8 cellular contexts compared by ENCODE assay signal in the genomic region with DNA sequence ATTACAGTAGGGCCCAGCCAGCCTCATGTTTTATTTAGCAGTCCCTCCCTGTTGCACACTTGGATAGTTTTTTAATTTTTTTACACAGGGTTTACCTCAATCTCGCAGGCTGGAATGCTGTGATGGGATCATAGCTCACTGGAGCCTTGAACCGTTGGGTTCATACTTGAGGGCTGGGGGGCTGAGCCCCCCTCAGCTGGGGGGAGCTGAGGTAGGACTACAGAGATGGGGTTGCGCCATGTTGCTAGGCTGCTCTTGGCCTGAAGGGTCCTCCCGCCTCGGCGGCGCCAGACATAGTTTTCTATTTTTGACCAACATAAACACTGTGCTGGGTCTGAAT.
DNase-seq lines count a peak whose midpoint lies in the region; ATAC-seq and TF ChIP-seq lines count a peak whose summit lies in the region.
"Not testable (repeated sequence)": the region's sequence is repeated elsewhere in the genome, so short reads cannot be mapped to it uniquely, and the experiment has no call there.

No MANE protein-coding gene starts in this region.

- not testable (repeated sequence) for H3K27me3 ChIP-seq in right atrium auricular region; neural cell (ENCODE audit: insufficient read depth, low read depth, low read length); tibial nerve

- H3K27me3 Mint-ChIP-seq in T-helper 17 cell, result not testable (repeated sequence)

- H2AFZ ChIP-seq in neural cell (ENCODE audit: low read depth, low read length), result peak overlapping the region; percentile 91

- not testable (repeated sequence) for H3F3A ChIP-seq in neural cell (ENCODE audit: insufficient read depth, low read length, poor library complexity, severe bottlenecking)

- not testable (repeated sequence) for H3K9me3 ChIP-seq in T-helper 17 cell (ENCODE audit: control insufficient read depth, low read length, poor library complexity, severe bottlenecking); right atrium auricular region; neural cell (ENCODE audit: low read length); tibial nerve

- ATAC-seq in GM21619 (IDR thresholded peaks at IDR 0.05; ENCODE audit: unreplicated experiment) (peak; percentile 3), HG03442 (IDR thresholded peaks at IDR 0.05; ENCODE audit: unreplicated experiment) (peak; percentile 3), T-helper 17 cell (peak; percentile 29)

- not testable (repeated sequence) for TF ChIP-seq CTCF in GM12864 (IDR thresholded peaks at IDR 0.05; ENCODE audit: low read depth, low read length, missing control alignments); right atrium auricular region (IDR thresholded peaks at IDR 0.05); neural cell (IDR thresholded peaks at IDR 0.05; ENCODE audit: poor library complexity, severe bottlenecking); tibial nerve (IDR thresholded peaks at IDR 0.05)
- TF ChIP-seq CTCF in cardiac fibroblast (IDR thresholded peaks at IDR 0.05; ENCODE audit: low read depth, low read length), result peak; percentile 23

- H3K4me3 ChIP-seq in GM12864 (ENCODE audit: low read depth, low read length) (peak overlapping the region; percentile 84), cardiac fibroblast (replicated peaks in 1 of 2; ENCODE audit: low read depth in 2 of 2, low read length in 2 of 2) (peak overlapping the region; percentile 57 to 60), right atrium auricular region (peak overlapping the region; percentile 70 to 83), neural cell (ENCODE audit: low read length) (peak overlapping the region; percentile 69), tibial nerve (peak overlapping the region; percentile 40 to 82 (median 68))

- H3K27ac Mint-ChIP-seq in T-helper 17 cell, result peak overlapping the region; percentile 94

- not testable (repeated sequence) for H3K4me1 Mint-ChIP-seq in T-helper 17 cell

- TF ChIP-seq POLR2A in tibial nerve (IDR thresholded peaks at IDR 0.05), result not testable (repeated sequence)

- 0 to 13% methylated on average over 2 to 5 of the region's 7 CpGs for WGBS in tibial nerve, 2 donors

- not testable (repeated sequence) for DNase-seq in GM12864 (ENCODE audit: low read depth); T-helper 17 cell; cardiac fibroblast (ENCODE audit: low read depth in 2 of 2); right atrium auricular region (ENCODE audit: low spot score); tibial nerve (ENCODE audit: low spot score in 2 of 2)

- TF ChIP-seq RAD21 in neural cell (conservative IDR thresholded peaks at IDR 0.05), result not testable (repeated sequence)

- H3K9me2 ChIP-seq in neural cell (ENCODE audit: insufficient read depth, low read length), result not testable (repeated sequence)

- H3K36me3 ChIP-seq in right atrium auricular region; neural cell (ENCODE audit: insufficient read depth, low read length); tibial nerve: not testable (repeated sequence)

- H3K4me3 Mint-ChIP-seq in T-helper 17 cell, result peak overlapping the region; percentile 84

- H3K36me3 Mint-ChIP-seq in T-helper 17 cell (ENCODE audit: low read depth), result not testable (repeated sequence)

- H3K9ac ChIP-seq in neural cell (ENCODE audit: low read length), result peak overlapping the region; percentile 77

- peak overlapping the region; percentile 85 to 94 for H3K27ac ChIP-seq in right atrium auricular region
- H3K27ac ChIP-seq in neural cell (ENCODE audit: low read length), result peak overlapping the region; percentile 91
- H3K27ac ChIP-seq in tibial nerve, result peak overlapping the region; percentile 86 to 92 (median 90)

- H3K4me1 ChIP-seq in right atrium auricular region, tibial nerve: not testable (repeated sequence)

- not testable (repeated sequence) for H4K20me1 ChIP-seq in neural cell (ENCODE audit: insufficient read depth)

- not testable (repeated sequence) for H3K79me2 ChIP-seq in neural cell (replicated peaks; ENCODE audit: insufficient read depth, low read length)

- not testable (repeated sequence) for H3K4me2 ChIP-seq in neural cell (ENCODE audit: low read length)

- not testable (repeated sequence) for TF ChIP-seq EP300 in neural cell (conservative IDR thresholded peaks at IDR 0.05; ENCODE audit: poor library complexity, severe bottlenecking); tibial nerve (IDR thresholded peaks at IDR 0.05)
